Comparison of ENCODE assay signal across 17 cellular contexts in genomic region chr12:12946686-12947355, GRCh38. TPM values are rescaled to one million over a fixed set of nuclear protein-coding genes. Genes with fewer than 3 reads are reported as not detected.
DNase-seq lines count a peak whose midpoint lies in the region; TF ChIP-seq lines count a peak whose summit lies in the region.
"Had no signal": no experiment of that assay in that cellular context is flagged by ENCODE, and none has a peak within 500 bp of the region (broad histone marks: within the 10 kb centered on the region; RNA-seq: fewer than 3 reads in every experiment).

No MANE protein-coding gene starts in this region.

- peak; percentile 80 for DNase-seq in GM23248
- peak in 27 of 51 donors; percentile 7 to 87 (median 38) for DNase-seq in hypothalamus (lab: John Stamatoyannopoulos, UW)
- peak; percentile 95 for DNase-seq in superior temporal gyrus (ENCODE audit: extremely low spot score)
- DNase-seq in RWPE1 (ENCODE audit: low spot score) = no peak
- DNase-seq in NCI-H446 treated with DMSO at 0.1 percent for 48 hours (lab: John Stamatoyannopoulos, UW) = no peak
- no peak for DNase-seq in OCI-M1 (lab: John Stamatoyannopoulos, UW)
- DNase-seq: activated CD8-positive, alpha-beta memory T cell treated with anti-CD3 and anti-CD28 coated beads, Interleukin-2, amount 10 ng/mL, durations not matched to agents 7 days and 5 days; body of pancreas; DMS79 treated with DMSO at 0.1 percent for 48 hours; esophagus squamous epithelium; naive thymus-derived CD8-positive, alpha-beta T cell; NCI-H82 had no signal

- no peak overlapping the region for H2AFZ ChIP-seq in GM23248

- no peak overlapping the region for H3K4me2 ChIP-seq in GM23248 (ENCODE audit: unreplicated experiment)

- H3F3A ChIP-seq in GM23248 (ENCODE audit: insufficient read depth) = peaks cover 11% of the 10 kb centered on the region

- no peaks in the 10 kb centered on the region for H3K27me3 ChIP-seq in GM23248 (replicated peaks; ENCODE audit: insufficient read depth)
- H3K27me3 ChIP-seq: body of pancreas, esophagus squamous epithelium had no signal

- 46 to 51% methylated on average over 7 of the region's 7 CpGs for WGBS in GM23248 (ENCODE audit: low coverage in 1 of 2, low lambda C conversion rate in 2 of 2, missing lambda C conversion rate in 2 of 2), 2 experiments

- H3K9me2 ChIP-seq in GM23248 (ENCODE audit: insufficient read depth) = no peaks in the 10 kb centered on the region

- H3K9me3 ChIP-seq in GM23248 (ENCODE audit: low read depth) = no peaks in the 10 kb centered on the region
- H3K9me3 ChIP-seq: body of pancreas, esophagus squamous epithelium had no signal

- in situ Hi-C loops in GM23248 (cut with MboI) = no loop called here

- H3K4me1 ChIP-seq in GM23248 (ENCODE audit: insufficient read depth) = peaks cover 16% of the 10 kb centered on the region
- H3K4me1 ChIP-seq: esophagus squamous epithelium had no signal

- POLR2A ChIA-PET in RWPE1 (lab: Yijun Ruan, JAX; ENCODE audit: low non-redundant PET) = no interaction called here

- H3K79me2 ChIP-seq in GM23248 (ENCODE audit: insufficient read depth) = no peaks in the 10 kb centered on the region

- no peaks in the 10 kb centered on the region for H4K20me1 ChIP-seq in GM23248 (ENCODE audit: insufficient read depth)

- CTCF ChIA-PET in RWPE1 (lab: Yijun Ruan, JAX) = no interaction called here

- no peak overlapping the region for H3K9ac ChIP-seq in GM23248

- H3K4me3 ChIP-seq in GM23248 = no peak overlapping the region
- H3K4me3 ChIP-seq: body of pancreas, esophagus squamous epithelium had no signal

- TF ChIP-seq CTCF in RWPE1 (conservative IDR thresholded peaks at IDR 0.05; ENCODE audit: low read depth) = no peak

- no peaks in the 10 kb centered on the region for H3K36me3 ChIP-seq in GM23248 (ENCODE audit: low read depth)

- H3K27ac ChIP-seq in GM23248 = peak overlapping the region; percentile 16
- H3K27ac ChIP-seq in angular gyrus (ENCODE audit: low read depth, low read length) = peak overlapping the region; percentile 94
- no peak overlapping the region for H3K27ac ChIP-seq in RWPE1
- H3K27ac ChIP-seq: body of pancreas, C4-2B, esophagus squamous epithelium had no signal

RNA-seq across cellular contexts. Expression of gene GPRC5D, which starts 5.1 kb away (rescaled TPM):
- not detected in 2 replicates for total RNA-seq in GM23248 (2014; rRNA removed; shearing (Covaris generic))
- polyA plus RNA-seq in GM23248 (2016; fragmentation: Nextera tagmentation; extraction: Ambion mirVana) = not detected in 2 replicates
- total RNA-seq: activated CD8-positive, alpha-beta memory T cell treated with anti-CD3 and anti-CD28 coated beads, Interleukin-2, amount 10 ng/mL, durations not matched to agents 7 days and 5 days; body of pancreas; H1; naive thymus-derived CD8-positive, alpha-beta T cell; renal cortical epithelial cell; T-helper 1 cell treated with Interleukin-12 subunit alpha and Interleukin-12 subunit beta and Interleukin-4 antibody, amounts not matched to agents 30 ng/mL and 1 ng/mL, for 36 hours had no signal

RNA-seq across cellular contexts. Expression of gene HEBP1, which starts 53.2 kb away (rescaled TPM):
- 14.5 and 17.4 TPM in 2 replicates for total RNA-seq in GM23248 (2014; rRNA removed; shearing (Covaris generic))
- 83.0 and 92.9 TPM in 2 replicates for polyA plus RNA-seq in GM23248 (2016; fragmentation: Nextera tagmentation; extraction: Ambion mirVana)

RNA-seq across cellular contexts. Expression of gene GPRC5A, which starts 55.5 kb away (rescaled TPM):
- 32.9 and 37.8 TPM in 2 replicates for total RNA-seq in GM23248 (2014; rRNA removed; shearing (Covaris generic))
- polyA plus RNA-seq in GM23248 (2016; fragmentation: Nextera tagmentation; extraction: Ambion mirVana) = 84.8 and 85.9 TPM in 2 replicates
- total RNA-seq: activated CD8-positive, alpha-beta memory T cell treated with anti-CD3 and anti-CD28 coated beads, Interleukin-2, amount 10 ng/mL, durations not matched to agents 7 days and 5 days; naive thymus-derived CD8-positive, alpha-beta T cell; T-helper 1 cell treated with Interleukin-12 subunit alpha and Interleukin-12 subunit beta and Interleukin-4 antibody, amounts not matched to agents 30 ng/mL and 1 ng/mL, for 36 hours had no signal
- polyA plus RNA-seq: naive thymus-derived CD8-positive, alpha-beta T cell had no signal

Comparison
In these comparisons a context has a peak if more than half of its experiments do, and no peak if none do; other contexts are left out.
1. DNase-seq: peak in GM23248 (single experiment), hypothalamus (27 of 51) and superior temporal gyrus (single experiment); none in RWPE1 (single experiment), NCI-H446 treated with DMSO at 0.1 percent for 48 hours (single experiment) and OCI-M1 (single experiment).